ENCODE assay signal across 11 cellular contexts in the genomic region with DNA sequence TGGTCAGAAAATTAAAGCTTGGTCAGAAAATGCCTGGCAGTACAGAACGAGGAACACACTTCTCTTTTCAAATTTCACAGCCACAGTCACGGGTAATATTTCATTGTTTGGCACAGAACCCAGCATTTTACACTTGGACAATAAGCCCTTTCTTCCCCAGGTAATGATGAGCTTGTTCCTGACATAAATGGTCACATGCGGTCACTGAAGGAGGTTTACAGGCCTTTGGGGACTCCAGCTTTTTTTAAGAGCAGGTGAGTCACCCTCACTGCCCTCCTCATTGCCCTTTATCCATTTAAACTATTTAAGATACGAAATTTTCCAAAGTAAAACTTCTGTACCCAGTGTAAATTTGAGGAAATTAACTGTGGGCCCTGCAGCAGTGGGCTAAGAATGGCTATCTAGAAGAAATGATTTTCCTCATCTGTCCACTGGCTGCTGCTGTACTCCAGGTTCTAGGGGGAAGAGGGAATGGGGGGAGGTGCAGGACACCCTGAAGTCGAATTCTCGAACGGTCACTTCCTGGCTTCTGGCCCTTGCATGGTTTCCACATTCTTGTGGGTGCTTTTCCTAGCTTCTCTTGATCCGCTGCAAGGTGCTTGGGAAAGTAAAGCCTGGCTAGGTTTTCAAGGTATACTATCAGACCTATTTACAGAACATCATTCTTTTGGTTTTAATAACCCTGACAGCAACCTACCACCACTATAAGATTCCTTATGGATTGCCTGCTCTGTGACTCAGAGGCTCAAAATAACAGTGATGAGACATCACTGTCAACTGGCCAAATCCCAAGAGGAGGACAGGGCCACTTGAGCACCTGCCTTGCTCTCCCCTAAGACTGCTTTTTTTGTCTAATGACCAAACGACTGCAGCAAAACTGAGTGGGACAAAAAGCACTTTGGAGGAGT.
A peak's percentile ranks its signal among the peaks of the same experiment; 100 is the strongest.
DNase-seq lines count a peak whose midpoint lies in the region; ATAC-seq, FAIRE-seq and TF ChIP-seq lines count a peak whose summit lies in the region.
"Had no signal": no experiment of that assay in that cellular context is flagged by ENCODE, and none has a peak within 500 bp of the region (broad histone marks: within the 10 kb centered on the region; RNA-seq: fewer than 3 reads in every experiment).

No MANE protein-coding gene starts in this region.

- no peaks in the 10 kb centered on the region for H3K27me3 ChIP-seq in astrocyte (ENCODE audit: insufficient read depth, low read length)

- H3K4me1 Mint-ChIP-seq in astrocyte (ENCODE audit: low read depth, unreplicated experiment) (peaks cover 14% of the 10 kb centered on the region), type B pancreatic cell (ENCODE audit: unreplicated experiment) (peaks cover 29% of the 10 kb centered on the region)
- H3K4me1 Mint-ChIP-seq: activated B cell treated with CpG ODN at 0.5 μM for 24 hours had no signal

- H3K9me3 Mint-ChIP-seq in astrocyte (ENCODE audit: unreplicated experiment) (no peaks in the 10 kb centered on the region), type B pancreatic cell (no peaks in the 10 kb centered on the region)
- H3K9me3 Mint-ChIP-seq: activated B cell treated with CpG ODN at 0.5 μM for 24 hours had no signal

- TF ChIP-seq CTCF in C4-2B (conservative IDR thresholded peaks at IDR 0.05): no peak
- TF ChIP-seq CTCF in astrocyte (IDR thresholded peaks at IDR 0.05; ENCODE audit: insufficient read depth, low read depth, low read length): no peak
- no peak for TF ChIP-seq CTCF in type B pancreatic cell (conservative IDR thresholded peaks at IDR 0.05)

- H3K27ac Mint-ChIP-seq in astrocyte (ENCODE audit: unreplicated experiment) (peak overlapping the region; percentile 64), type B pancreatic cell (no peak overlapping the region)
- H3K27ac Mint-ChIP-seq: activated B cell treated with CpG ODN at 0.5 μM for 24 hours had no signal

- H3K4me1 ChIP-seq in astrocyte (ENCODE audit: insufficient read depth, low read length): peaks cover 17% of the 10 kb centered on the region

- FAIRE-seq in astrocyte (lab: Jason Lieb, UNC): peak; percentile 58
- FAIRE-seq: G401.6 had no signal

- H3K4me2 ChIP-seq in astrocyte (ENCODE audit: low read length): peak overlapping the region; percentile 55

- H3K27ac ChIP-seq in C4-2B (peak overlapping the region; percentile 47), astrocyte (ENCODE audit: low read depth, low read length) (no peak overlapping the region)

- no peak overlapping the region for H3K9ac ChIP-seq in astrocyte (ENCODE audit: low read length)

- no peak for ATAC-seq in HG02798 (IDR thresholded peaks at IDR 0.05; ENCODE audit: poor library complexity, unreplicated experiment)

- DNase-seq in NCI-H1092 (lab: John Stamatoyannopoulos, UW) (peak; percentile 42), astrocyte (ENCODE audit: low read depth) (peak; percentile 63), kidney tubule cell (ENCODE audit: low spot score) (peak; percentile 79), DMS114 treated with DMSO at 0.1 percent for 48 hours (lab: John Stamatoyannopoulos, UW; ENCODE audit: unreplicated experiment) (no peak), type B pancreatic cell (ENCODE audit: extremely low spot score, unreplicated experiment) (no peak)
- DNase-seq in stimulated activated CD4-positive, alpha-beta T cell treated with anti-CD3 and anti-CD28 coated beads, Interleukin-15, amount 100 ng/mL, for 24 hours: no peak
- DNase-seq: activated B cell treated with CpG ODN at 0.5 μM for 24 hours, KBM-7 had no signal

- H3K9me3 ChIP-seq in astrocyte (ENCODE audit: insufficient read depth, low read depth, low read length): no peaks in the 10 kb centered on the region

- H4K20me1 ChIP-seq in astrocyte (ENCODE audit: insufficient read depth, low read length): peaks cover 27% of the 10 kb centered on the region

- no peak overlapping the region for H3K4me3 ChIP-seq in astrocyte (ENCODE audit: insufficient read depth, low read depth, low read length)

- H3K4me3 Mint-ChIP-seq in astrocyte (ENCODE audit: unreplicated experiment) (no peak overlapping the region), type B pancreatic cell (no peak overlapping the region)
- H3K4me3 Mint-ChIP-seq: activated B cell treated with CpG ODN at 0.5 μM for 24 hours had no signal

- H3K36me3 Mint-ChIP-seq in astrocyte (ENCODE audit: low read depth, unreplicated experiment) (peaks cover 22% of the 10 kb centered on the region), type B pancreatic cell (peaks cover 51% of the 10 kb centered on the region)

- H3K36me3 ChIP-seq in astrocyte (ENCODE audit: insufficient read depth, low read length): peaks cover 26% of the 10 kb centered on the region

- H2AFZ ChIP-seq in astrocyte (ENCODE audit: low read depth, low read length): no peak overlapping the region

- H3K27me3 Mint-ChIP-seq in astrocyte (ENCODE audit: low read depth, unreplicated experiment): no peaks in the 10 kb centered on the region
- no peaks in the 10 kb centered on the region for H3K27me3 Mint-ChIP-seq in type B pancreatic cell
- H3K27me3 Mint-ChIP-seq: activated B cell treated with CpG ODN at 0.5 μM for 24 hours had no signal

- H3K79me2 ChIP-seq in astrocyte (ENCODE audit: insufficient read depth, low read length): no peaks in the 10 kb centered on the region

Comparison
In these comparisons a context has a peak if more than half of its experiments do, and no peak if none do; other contexts are left out.
1. DNase-seq: peak in NCI-H1092 (single experiment), astrocyte (single experiment) and kidney tubule cell (single experiment); none in DMS114 treated with DMSO at 0.1 percent for 48 hours (single experiment), type B pancreatic cell (single experiment) and stimulated activated CD4-positive, alpha-beta T cell treated with anti-CD3 and anti-CD28 coated beads, Interleukin-15, amount 100 ng/mL, for 24 hours (single experiment).